In genomic region chr3:48661501-48662139, GRCh38 we compare ENCODE assay signal across 8 cellular contexts. TPM values are rescaled to one million over a fixed set of nuclear protein-coding genes. Genes with fewer than 3 reads are reported as not detected.
A peak's percentile ranks its signal among the peaks of the same experiment; 100 is the strongest.
DNase-seq lines count a peak whose midpoint lies in the region; ATAC-seq, FAIRE-seq and TF ChIP-seq lines count a peak whose summit lies in the region.

No MANE protein-coding gene starts in this region.

- no peak overlapping the region for H3K27ac ChIP-seq in cardiac muscle cell

- no peaks in the 10 kb centered on the region for H3K4me1 ChIP-seq in cardiac muscle cell (ENCODE audit: low read depth)

- no peaks in the 10 kb centered on the region for H3K9me3 ChIP-seq in cardiac muscle cell (ENCODE audit: low read depth)

- no peaks in the 10 kb centered on the region for H3K27me3 ChIP-seq in cardiac muscle cell

- POLR2A ChIA-PET in GM10248 (lab: Yijun Ruan, JAX) = interaction anchor here (1.2 kb wide), 1 partner anchor 26 kb away, joined by 4 read pairs; the partner anchor contains the start of gene SLC26A6

- no peaks in the 10 kb centered on the region for H3K9me3 Mint-ChIP-seq in activated naive CD4-positive, alpha-beta T cell treated with anti-CD3 and anti-CD28 coated beads, Interleukin-2, amount 50 U/mL, for 24 hours
- no peaks in the 10 kb centered on the region for H3K9me3 Mint-ChIP-seq in progenitor cell of endocrine pancreas (ENCODE audit: low read depth)

- H3K36me3 ChIP-seq in cardiac muscle cell = no peaks in the 10 kb centered on the region

- FAIRE-seq in urothelium cell line (lab: Jason Lieb, UNC) = peak; percentile 77

- H3K4me3 Mint-ChIP-seq in activated naive CD4-positive, alpha-beta T cell treated with anti-CD3 and anti-CD28 coated beads, Interleukin-2, amount 50 U/mL, for 24 hours = peak overlapping the region; percentile 19
- H3K4me3 Mint-ChIP-seq in progenitor cell of endocrine pancreas (ENCODE audit: low read depth) = peak overlapping the region; percentile 66

- peak overlapping the region; percentile 49 for H3K4me3 ChIP-seq in cardiac muscle cell

- peaks cover 10% of the 10 kb centered on the region for H3K27me3 Mint-ChIP-seq in activated naive CD4-positive, alpha-beta T cell treated with anti-CD3 and anti-CD28 coated beads, Interleukin-2, amount 50 U/mL, for 24 hours
- peaks cover 3% of the 10 kb centered on the region for H3K27me3 Mint-ChIP-seq in progenitor cell of endocrine pancreas

- H3K27ac Mint-ChIP-seq in activated naive CD4-positive, alpha-beta T cell treated with anti-CD3 and anti-CD28 coated beads, Interleukin-2, amount 50 U/mL, for 24 hours = no peak overlapping the region
- peak overlapping the region; percentile 37 for H3K27ac Mint-ChIP-seq in progenitor cell of endocrine pancreas

- no peak for ATAC-seq in HG02610 (IDR thresholded peaks at IDR 0.05; ENCODE audit: unreplicated experiment)

- CTCF ChIA-PET in GM10248 (lab: Yijun Ruan, JAX) = interaction anchor here (0.9 to 5.3 kb wide), 5 partner anchors 9 to 105 kb away, joined by 3 to 28 read pairs (median 5); partner anchors contain the start of genes PFKFB4 and SLC26A6

- TF ChIP-seq CTCF in GM10248 (IDR thresholded peaks at IDR 0.05; ENCODE audit: control extremely low read depth, extremely low read depth, low read depth, missing control alignments) (no peak), cardiac muscle cell (IDR thresholded peaks at IDR 0.05; ENCODE audit: low read depth, low read length) (no peak), progenitor cell of endocrine pancreas (IDR thresholded peaks at IDR 0.05; ENCODE audit: unreplicated experiment) (no peak)

- no peaks in the 10 kb centered on the region for H3K36me3 Mint-ChIP-seq in activated naive CD4-positive, alpha-beta T cell treated with anti-CD3 and anti-CD28 coated beads, Interleukin-2, amount 50 U/mL, for 24 hours
- peaks cover 8% of the 10 kb centered on the region for H3K36me3 Mint-ChIP-seq in progenitor cell of endocrine pancreas (ENCODE audit: insufficient read depth)

- DNase-seq in GM10248 (ENCODE audit: extremely low spot score) (peak; percentile 85), RPMI8226 (peak; percentile 71), cardiac muscle cell (ENCODE audit: low read depth in 1 of 2, low spot score in 1 of 2) (peak; percentile 67 to 88), progenitor cell of endocrine pancreas (ENCODE audit: low spot score, unreplicated experiment) (peak; percentile 72), urothelium cell line (ENCODE audit: low spot score) (peak; percentile 58), NCI-H146 (lab: John Stamatoyannopoulos, UW) (no peak)

- peaks cover 9% of the 10 kb centered on the region for H3K4me1 Mint-ChIP-seq in activated naive CD4-positive, alpha-beta T cell treated with anti-CD3 and anti-CD28 coated beads, Interleukin-2, amount 50 U/mL, for 24 hours
- peaks cover 8% of the 10 kb centered on the region for H3K4me1 Mint-ChIP-seq in progenitor cell of endocrine pancreas (ENCODE audit: low read depth)

RNA-seq across cellular contexts. Expression of gene CELSR3, which starts 1.1 kb away (rescaled TPM):
- total RNA-seq in cardiac muscle cell = 5.4 and 5.9 TPM in 2 replicates
- 3.1 and 3.4 TPM in 2 replicates for polyA plus RNA-seq in cardiac muscle cell
- 14.9 and 15.2 TPM in 2 replicates for total RNA-seq in progenitor cell of endocrine pancreas

RNA-seq across cellular contexts. Expression of gene NCKIPSD, which starts 24.1 kb away (rescaled TPM):
- total RNA-seq in cardiac muscle cell = 68.7 and 73.4 TPM in 2 replicates
- 49.6 and 51.7 TPM in 2 replicates for polyA plus RNA-seq in cardiac muscle cell
- total RNA-seq in progenitor cell of endocrine pancreas = 29.8 and 32.0 TPM in 2 replicates

RNA-seq across cellular contexts. Expression of gene SLC26A6, which starts 26.4 kb away (rescaled TPM):
- total RNA-seq in cardiac muscle cell (55.8 and 87.4 TPM in 2 replicates), progenitor cell of endocrine pancreas (31.0 and 35.9 TPM in 2 replicates)
- 52.0 and 68.1 TPM in 2 replicates for polyA plus RNA-seq in cardiac muscle cell

RNA-seq across cellular contexts. Expression of gene TMEM89, which starts 40.1 kb away (rescaled TPM):
- total RNA-seq in cardiac muscle cell = not detected in 2 replicates
- 0.59 TPM in 1 of 2 replicates, not detected in the other for polyA plus RNA-seq in cardiac muscle cell
- 0.49 TPM in 1 of 2 replicates, not detected in the other for total RNA-seq in progenitor cell of endocrine pancreas

RNA-seq across cellular contexts. Expression of gene UQCRC1, which starts 52.2 kb away (rescaled TPM):
- total RNA-seq in cardiac muscle cell = 620 and 675 TPM in 2 replicates
- 735 and 870 TPM in 2 replicates for polyA plus RNA-seq in cardiac muscle cell
- 209 and 219 TPM in 2 replicates for total RNA-seq in progenitor cell of endocrine pancreas
